ENCODE assay signal across 19 cellular contexts in genomic region chr7:136685506-136685905, GRCh38.
"Had no signal": no experiment of that assay in that cellular context is flagged by ENCODE, and none has a peak within 500 bp of the region (broad histone marks: within the 10 kb centered on the region; RNA-seq: fewer than 3 reads in every experiment).

No MANE protein-coding gene starts in this region.

- H3K4me1 Mint-ChIP-seq: activated CD8-positive, alpha-beta memory T cell treated with anti-CD3 and anti-CD28 coated beads, Interleukin-2, amount 10 ng/mL, durations not matched to agents 7 days and 5 days; activated naive CD8-positive, alpha-beta T cell treated with anti-CD3 and anti-CD28 coated beads for 36 hours had no signal

- H3K4me3 Mint-ChIP-seq: activated CD8-positive, alpha-beta memory T cell treated with anti-CD3 and anti-CD28 coated beads, Interleukin-2, amount 10 ng/mL, durations not matched to agents 7 days and 5 days; activated naive CD8-positive, alpha-beta T cell treated with anti-CD3 and anti-CD28 coated beads for 36 hours; activated T-cell treated with anti-CD3 and anti-CD28 coated beads, Interleukin-2, amount 50 U/mL, for 24 hours; natural killer cell treated with Interleukin-12 subunit alpha and Interleukin-12 subunit beta and Interleukin-15 and Interleukin-18, amount 100 ng/mL, for 72 hours had no signal

- H3K4me1 ChIP-seq: heart left ventricle, pancreas, stomach, vagina had no signal

- H3K9me3 Mint-ChIP-seq: activated naive CD8-positive, alpha-beta T cell treated with anti-CD3 and anti-CD28 coated beads for 36 hours had no signal

- H3K27me3 Mint-ChIP-seq: activated CD8-positive, alpha-beta memory T cell treated with anti-CD3 and anti-CD28 coated beads, Interleukin-2, amount 10 ng/mL, durations not matched to agents 7 days and 5 days; activated naive CD8-positive, alpha-beta T cell treated with anti-CD3 and anti-CD28 coated beads for 36 hours; activated T-cell treated with anti-CD3 and anti-CD28 coated beads, Interleukin-2, amount 50 U/mL, for 24 hours; natural killer cell treated with Interleukin-12 subunit alpha and Interleukin-12 subunit beta and Interleukin-15 and Interleukin-18, amount 100 ng/mL, for 72 hours had no signal

- H3K27me3 ChIP-seq: esophagus muscularis mucosa, heart left ventricle, pancreas, stomach, vagina had no signal

- H3K9me3 ChIP-seq: esophagus muscularis mucosa, heart left ventricle, pancreas, stomach, vagina had no signal

- H3K27ac ChIP-seq: esophagus muscularis mucosa, heart left ventricle, pancreas, skin epidermis, stomach, vagina had no signal

- H3K27ac Mint-ChIP-seq: activated CD8-positive, alpha-beta memory T cell treated with anti-CD3 and anti-CD28 coated beads, Interleukin-2, amount 10 ng/mL, durations not matched to agents 7 days and 5 days; activated naive CD8-positive, alpha-beta T cell treated with anti-CD3 and anti-CD28 coated beads for 36 hours; activated T-cell treated with anti-CD3 and anti-CD28 coated beads, Interleukin-2, amount 50 U/mL, for 24 hours; natural killer cell treated with Interleukin-12 subunit alpha and Interleukin-12 subunit beta and Interleukin-15 and Interleukin-18, amount 100 ng/mL, for 72 hours had no signal

- H3K4me3 ChIP-seq: esophagus muscularis mucosa, heart left ventricle, pancreas, skin epidermis, stomach, vagina had no signal

- H3K36me3 Mint-ChIP-seq: activated CD8-positive, alpha-beta memory T cell treated with anti-CD3 and anti-CD28 coated beads, Interleukin-2, amount 10 ng/mL, durations not matched to agents 7 days and 5 days; activated naive CD8-positive, alpha-beta T cell treated with anti-CD3 and anti-CD28 coated beads for 36 hours; natural killer cell treated with Interleukin-12 subunit alpha and Interleukin-12 subunit beta and Interleukin-15 and Interleukin-18, amount 100 ng/mL, for 72 hours had no signal

- ATAC-seq: activated CD8-positive, alpha-beta memory T cell treated with anti-CD3 and anti-CD28 coated beads, Interleukin-2, amount 10 ng/mL, durations not matched to agents 7 days and 5 days; heart left ventricle; left colon; natural killer cell treated with Interleukin-12 subunit alpha and Interleukin-12 subunit beta and Interleukin-15 and Interleukin-18, amount 100 ng/mL, for 72 hours; pancreas had no signal

- DNase-seq: activated CD4-positive, alpha-beta T cell treated with anti-CD3 and anti-CD28 coated beads, Interleukin-2, amount 50 U/mL, for 48 hours; activated CD4-positive, CD25-positive, alpha-beta regulatory T cell treated with anti-CD3 and anti-CD28 coated beads, Interleukin-2, amount 50 U/mL, for 72 hours; activated CD8-positive, alpha-beta memory T cell treated with anti-CD3 and anti-CD28 coated beads, Interleukin-2, amount 10 ng/mL, durations not matched to agents 7 days and 5 days; activated effector memory CD4-positive, alpha-beta T cell treated with anti-CD3 and anti-CD28 coated beads, Interleukin-2, amount 50 U/mL, for 16 hours; activated naive CD8-positive, alpha-beta T cell treated with anti-CD3 and anti-CD28 coated beads for 36 hours; activated T-cell treated with anti-CD3 and anti-CD28 coated beads, Interleukin-2, amount 50 U/mL, for 24 hours; anterior cingulate cortex; foreskin melanocyte; heart left ventricle; left colon; pancreas; retina; stimulated activated CD4-positive, alpha-beta T cell treated with anti-CD3 and anti-CD28 coated beads, Interleukin-4, amount 100 ng/mL, for 4 hours; stomach; T-helper 9 cell had no signal

- H3K36me3 ChIP-seq: esophagus muscularis mucosa, heart left ventricle, pancreas, stomach, vagina had no signal
